ENCODE assay signal across 12 cellular contexts in the genomic region with DNA sequence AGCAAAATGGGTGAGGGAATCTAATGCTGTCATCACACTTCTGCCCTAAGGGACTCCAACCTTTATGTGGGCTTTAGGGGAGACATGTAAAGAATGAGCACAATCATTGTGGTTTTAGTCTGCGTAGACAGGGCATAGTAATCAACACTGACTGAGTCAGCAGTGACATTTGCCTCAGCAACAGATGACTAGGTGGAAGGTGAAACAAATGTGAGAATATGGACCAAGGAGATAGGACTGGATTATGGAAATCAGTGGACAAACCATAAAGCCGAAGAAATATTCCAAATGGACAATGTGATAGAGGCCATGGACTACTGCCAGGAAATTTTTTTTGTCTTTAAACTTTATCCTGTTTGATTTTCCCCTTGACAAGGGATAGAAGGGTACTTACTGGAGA.
DNase-seq lines count a peak whose midpoint lies in the region; ATAC-seq, FAIRE-seq and TF ChIP-seq lines count a peak whose summit lies in the region.
"Had no signal": no experiment of that assay in that cellular context is flagged by ENCODE, and none has a peak within 500 bp of the region (broad histone marks: within the 10 kb centered on the region; RNA-seq: fewer than 3 reads in every experiment).

No MANE protein-coding gene starts in this region.

- peak overlapping the region; percentile 93; the same call in 1 of the 2 replicates for H4K5ac ChIP-seq in IMR-90 (ENCODE audit: low read depth, low read length)

- DNase-seq in activated CD4-positive, alpha-beta memory T cell treated with anti-CD3 and anti-CD28 coated beads for 36 hours, result peak; percentile 10
- DNase-seq in activated CD4-positive, alpha-beta memory T cell treated with anti-CD3 and anti-CD28 coated beads, Interleukin-2, amount 10 ng/mL, durations not matched to agents 7 days and 5 days, result no peak
- DNase-seq in IMR-90 (peak; percentile 99), GM12878 (ENCODE audit: low read depth, low spot score) (no peak), renal cortical epithelial cell (ENCODE audit: low read depth) (peak; percentile 68), HT-29 (ENCODE audit: low spot score) (no peak), posterior vena cava (ENCODE audit: low spot score) (no peak), UCSD-AML1 (lab: John Stamatoyannopoulos, UW; ENCODE audit: unreplicated experiment) (no peak)
- DNase-seq: hypothalamus had no signal

- peaks cover 24% of the 10 kb centered on the region for H3K9me1 ChIP-seq in IMR-90 (ENCODE audit: insufficient read depth, low read length)

- TF ChIP-seq POLR2A in IMR-90 (IDR thresholded peaks at IDR 0.05; ENCODE audit: low read depth, low read length) (no peak), GM12878 (IDR thresholded peaks at IDR 0.05; ENCODE audit: low read depth, low read length) (no peak)

- H2AK9ac ChIP-seq in IMR-90 (replicated peaks; ENCODE audit: low read depth, low read length, poor library complexity), result no peak overlapping the region

- no peak for TF ChIP-seq EP300 in GM12878 (IDR thresholded peaks at IDR 0.05; ENCODE audit: borderline replicate concordance in 1 of 2, control insufficient read depth in 1 of 2, low read depth in 2 of 2, low read length in 2 of 2)

- H3K27me3 ChIP-seq in IMR-90 (ENCODE audit: control insufficient read depth, insufficient read depth, low read length), result no peaks in the 10 kb centered on the region
- H3K27me3 ChIP-seq in GM12878 (replicated peaks in 1 of 2; ENCODE audit: control insufficient read depth in 2 of 2, insufficient read depth in 2 of 2, low read length in 1 of 2), result no peaks in the 10 kb centered on the region
- H3K27me3 ChIP-seq: ascending aorta had no signal

- in situ Hi-C loops in IMR-90 (cut with MboI; ENCODE audit: low sequenced_read_pairs), result no loop called here
- in situ Hi-C loops in GM12878 (cut with MboI), result no loop called here

- no peak overlapping the region for H3K27ac Mint-ChIP-seq in activated CD4-positive, alpha-beta memory T cell treated with anti-CD3 and anti-CD28 coated beads for 36 hours
- H3K27ac Mint-ChIP-seq in activated CD4-positive, alpha-beta memory T cell treated with anti-CD3 and anti-CD28 coated beads, Interleukin-2, amount 10 ng/mL, durations not matched to agents 7 days and 5 days, result no peak overlapping the region

- TF ChIP-seq RAD21 in IMR-90 (IDR thresholded peaks at IDR 0.05; ENCODE audit: low read length) (no peak), GM12878 (IDR thresholded peaks at IDR 0.05; ENCODE audit: insufficient read depth, low read depth, low read length) (no peak)

- H2AFZ ChIP-seq in IMR-90 (replicated peaks; ENCODE audit: low read length, poor library complexity) (no peak overlapping the region), GM12878 (ENCODE audit: control insufficient read depth, low read depth, low read length) (no peak overlapping the region)

- FAIRE-seq in GM12878 (lab: Jason Lieb, UNC), result no peak
- FAIRE-seq: GM18507 had no signal

- H3K4me1 Mint-ChIP-seq in activated CD4-positive, alpha-beta memory T cell treated with anti-CD3 and anti-CD28 coated beads for 36 hours (ENCODE audit: low read depth), result peaks cover 4% of the 10 kb centered on the region
- no peaks in the 10 kb centered on the region for H3K4me1 Mint-ChIP-seq in activated CD4-positive, alpha-beta memory T cell treated with anti-CD3 and anti-CD28 coated beads, Interleukin-2, amount 10 ng/mL, durations not matched to agents 7 days and 5 days

- peaks cover 8 to 24% of the 10 kb centered on the region in 2 experiments; a peak in 2 of 4 replicates for H3K79me1 ChIP-seq in IMR-90 (ENCODE audit: low read depth in 1 of 2, low read length in 2 of 2)

- no peak overlapping the region for H3K9ac ChIP-seq in IMR-90 (ENCODE audit: low read depth, low read length)
- H3K9ac ChIP-seq in GM12878 (ENCODE audit: control insufficient read depth, insufficient read depth, low read length), result no peak overlapping the region

- peak overlapping the region; percentile 48 for H3K27ac ChIP-seq in IMR-90 (ENCODE audit: insufficient read depth, low read length)
- H3K27ac ChIP-seq in GM12878 (ENCODE audit: control insufficient read depth, insufficient read depth), result no peak overlapping the region
- H3K27ac ChIP-seq: ascending aorta, C4-2B had no signal

- SMC1A ChIA-PET in GM12878 (lab: Charles Lee; ENCODE audit: uncharacterized antibody, unreplicated experiment), result no interaction called here

- H3K36me3 Mint-ChIP-seq in activated CD4-positive, alpha-beta memory T cell treated with anti-CD3 and anti-CD28 coated beads for 36 hours, result no peaks in the 10 kb centered on the region
- H3K36me3 Mint-ChIP-seq in activated CD4-positive, alpha-beta memory T cell treated with anti-CD3 and anti-CD28 coated beads, Interleukin-2, amount 10 ng/mL, durations not matched to agents 7 days and 5 days (ENCODE audit: low read depth), result no peaks in the 10 kb centered on the region

- no peak overlapping the region for H3K4me3 ChIP-seq in IMR-90 (ENCODE audit: insufficient read depth, low read depth, low read length)
- H3K4me3 ChIP-seq in GM12878, result no peak overlapping the region
- H3K4me3 ChIP-seq: ascending aorta had no signal

- no peaks in the 10 kb centered on the region for H3K9me3 Mint-ChIP-seq in activated CD4-positive, alpha-beta memory T cell treated with anti-CD3 and anti-CD28 coated beads for 36 hours
- H3K9me3 Mint-ChIP-seq in activated CD4-positive, alpha-beta memory T cell treated with anti-CD3 and anti-CD28 coated beads, Interleukin-2, amount 10 ng/mL, durations not matched to agents 7 days and 5 days, result no peaks in the 10 kb centered on the region

- no peaks in the 10 kb centered on the region for H3K79me2 ChIP-seq in GM12878 (ENCODE audit: control insufficient read depth, insufficient read depth, low read length)

- peak overlapping the region; percentile 99 for H2BK5ac ChIP-seq in IMR-90 (ENCODE audit: low read depth, low read length, poor library complexity, severe bottlenecking)

- H2AK5ac ChIP-seq in IMR-90 (ENCODE audit: low read depth, low read length), result peak overlapping the region; percentile 72; the same call in 1 of the 2 replicates

- H2BK15ac ChIP-seq in IMR-90 (ENCODE audit: low read depth, low read length), result peak overlapping the region; percentile 73; the same call in 2 of the 3 replicates

- no peaks in the 10 kb centered on the region for H4K20me1 ChIP-seq in IMR-90 (ENCODE audit: insufficient read depth, low read length)
- no peaks in the 10 kb centered on the region for H4K20me1 ChIP-seq in GM12878 (ENCODE audit: control insufficient read depth, insufficient read depth)

- WGBS in IMR-90 (ENCODE audit: extremely low coverage in 2 of 2, insufficient read length in 1 of 2), 2 experiments, result 0% methylated on average over 1 of the region's 2 CpGs; no CpG with 5 or more reads in 1 of the 2 experiments
- 44% methylated on average over 2 of the region's 2 CpGs for WGBS in GM12878 (ENCODE audit: insufficient coverage, insufficient replicate concordance, low lambda C conversion rate, missing lambda C conversion rate)

- H3K9me3 ChIP-seq in IMR-90 (ENCODE audit: control insufficient read depth, insufficient read depth, low read length) (no peaks in the 10 kb centered on the region), GM12878 (replicated peaks; ENCODE audit: control insufficient read depth, insufficient read depth, low read length) (no peaks in the 10 kb centered on the region; the same call in 2 of the 3 replicates)
- H3K9me3 ChIP-seq: ascending aorta had no signal

- H3K4ac ChIP-seq in IMR-90 (ENCODE audit: low read depth, low read length), result peak overlapping the region; percentile 83

- H3K36me3 ChIP-seq in IMR-90 (ENCODE audit: control insufficient read depth, insufficient read depth, low read length) (no peaks in the 10 kb centered on the region), GM12878 (ENCODE audit: control insufficient read depth in 2 of 2, insufficient read depth in 2 of 2, low read length in 1 of 2) (no peaks in the 10 kb centered on the region)
- H3K36me3 ChIP-seq: ascending aorta had no signal

- H3K23ac ChIP-seq in IMR-90 (ENCODE audit: low read depth, low read length), result peak overlapping the region; percentile 74; the same call in 1 of the 2 replicates

- no peak for TF ChIP-seq CTCF in IMR-90 (conservative IDR thresholded peaks at IDR 0.05; ENCODE audit: low read depth, low read length)
- no peak for TF ChIP-seq CTCF in GM12878 (IDR thresholded peaks at IDR 0.05 in 2 of 3, conservative IDR thresholded peaks at IDR 0.05 in 1 of 3; ENCODE audit: control insufficient read depth in 2 of 3, extremely low read depth in 1 of 3, insufficient read depth in 1 of 3, low read depth in 3 of 3, low read length in 3 of 3)

- RAD21 ChIA-PET in GM12878 (lab: Charles Lee; ENCODE audit: unreplicated experiment), result no interaction called here

- peak overlapping the region; percentile 95 for H2BK120ac ChIP-seq in IMR-90 (ENCODE audit: low read depth, low read length)

- peak; percentile 65 for ATAC-seq in IMR-90 (ENCODE audit: low read depth)
- no peak for ATAC-seq in GM12878

- H3K18ac ChIP-seq in IMR-90 (ENCODE audit: low read depth, low read length), result peak overlapping the region; percentile 98; the same call in 1 of the 2 replicates

- no TSS peak for BruUV-seq in IMR-90 (replicated peaks; lab: Mats Ljungman, UMichigan)
- no TSS peak for BruUV-seq in GM12878 (replicated peaks; lab: Mats Ljungman, UMichigan)

- POLR2A ChIA-PET in activated CD4-positive, alpha-beta memory T cell treated with anti-CD3 and anti-CD28 coated beads for 36 hours (lab: Charles Lee), result no interaction called here
- POLR2A ChIA-PET in activated CD4-positive, alpha-beta memory T cell treated with anti-CD3 and anti-CD28 coated beads, Interleukin-2, amount 10 ng/mL, durations not matched to agents 7 days and 5 days (lab: Charles Lee), result no interaction called here
- POLR2A ChIA-PET in IMR-90 (lab: Charles Lee; ENCODE audit: unreplicated experiment) (no interaction called here), GM12878 (lab: Charles Lee) (interaction anchor here (0.6 kb wide), 1 partner anchor 26 kb away, joined by 3 read pairs; no protein-coding TSS in a partner anchor)

- intact Hi-C loops in activated CD4-positive, alpha-beta memory T cell treated with anti-CD3 and anti-CD28 coated beads for 36 hours (cut with micrococcal nuclease), result no loop called here
- intact Hi-C loops in IMR-90 (cut with micrococcal nuclease) (no loop called here), GM12878 (cut with micrococcal nuclease; ENCODE audit: unreplicated experiment) (no loop called here), posterior vena cava (cut with DNase I) (no loop called here)

- H3K4me1 ChIP-seq in IMR-90 (ENCODE audit: control insufficient read depth, insufficient read depth, low read length), result peaks cover 32% of the 10 kb centered on the region
- no peaks in the 10 kb centered on the region for H3K4me1 ChIP-seq in GM12878 (ENCODE audit: control insufficient read depth, insufficient read depth, low read length)
- H3K4me1 ChIP-seq: ascending aorta had no signal

- H4K8ac ChIP-seq in IMR-90 (ENCODE audit: low read depth in 2 of 2, low read length in 2 of 2), result peak overlapping the region; percentile 93

- H3K27me3 Mint-ChIP-seq in activated CD4-positive, alpha-beta memory T cell treated with anti-CD3 and anti-CD28 coated beads for 36 hours, result peaks cover 5% of the 10 kb centered on the region
- peaks cover 3% of the 10 kb centered on the region for H3K27me3 Mint-ChIP-seq in activated CD4-positive, alpha-beta memory T cell treated with anti-CD3 and anti-CD28 coated beads, Interleukin-2, amount 10 ng/mL, durations not matched to agents 7 days and 5 days

- peak overlapping the region; percentile 81 for H4K91ac ChIP-seq in IMR-90 (ENCODE audit: insufficient read depth, low read depth, low read length)

- peak overlapping the region; percentile 1; the same call in 1 of the 2 replicates for H3K56ac ChIP-seq in IMR-90 (ENCODE audit: extremely low read depth, insufficient read depth, low read length)

- CTCF ChIA-PET in activated CD4-positive, alpha-beta memory T cell treated with anti-CD3 and anti-CD28 coated beads for 36 hours (lab: Charles Lee), result no interaction called here
- CTCF ChIA-PET in activated CD4-positive, alpha-beta memory T cell treated with anti-CD3 and anti-CD28 coated beads, Interleukin-2, amount 10 ng/mL, durations not matched to agents 7 days and 5 days (lab: Charles Lee), result no interaction called here
- CTCF ChIA-PET in IMR-90 (lab: Yijun Ruan, JAX) (no interaction called here), GM12878 (lab: Yijun Ruan, JAX) (no interaction called here)

- H3K4me2 ChIP-seq in IMR-90 (ENCODE audit: low read depth, low read length), result peak overlapping the region; percentile 14; the same call in 1 of the 2 replicates
- no peak overlapping the region for H3K4me2 ChIP-seq in GM12878 (ENCODE audit: control insufficient read depth, insufficient read depth)

- no peak overlapping the region for H3K4me3 Mint-ChIP-seq in activated CD4-positive, alpha-beta memory T cell treated with anti-CD3 and anti-CD28 coated beads for 36 hours
- H3K4me3 Mint-ChIP-seq in activated CD4-positive, alpha-beta memory T cell treated with anti-CD3 and anti-CD28 coated beads, Interleukin-2, amount 10 ng/mL, durations not matched to agents 7 days and 5 days, result no peak overlapping the region

- peak overlapping the region; percentile 74 for H3K14ac ChIP-seq in IMR-90 (replicated peaks; ENCODE audit: low read depth, low read length)

- H2BK20ac ChIP-seq in IMR-90 (ENCODE audit: low read depth, low read length), result peak overlapping the region; percentile 94

- dilution Hi-C loops in IMR-90 (cut with HindIII; ENCODE audit: low sequenced_read_pairs, unreplicated experiment), result no loop called here

Comparison
In these comparisons a context has a peak if more than half of its experiments do, and no peak if none do; other contexts are left out.
1. DNase-seq: peak in activated CD4-positive, alpha-beta memory T cell treated with anti-CD3 and anti-CD28 coated beads for 36 hours (single experiment), IMR-90 (single experiment) and renal cortical epithelial cell (single experiment); none in activated CD4-positive, alpha-beta memory T cell treated with anti-CD3 and anti-CD28 coated beads, Interleukin-2, amount 10 ng/mL, durations not matched to agents 7 days and 5 days (single experiment), GM12878 (single experiment), HT-29 (single experiment), posterior vena cava (single experiment) and UCSD-AML1 (single experiment).